ENCODE assay signal across 1 cellular context in genomic region chr17:64024215-64024654, GRCh38.
TF ChIP-seq lines count a peak whose summit lies in the region.

No MANE protein-coding gene starts in this region.

TF ChIP-seq in HEK293, 187 proteins besides CTCF, POLR2A, EP300 and RAD21 (continued from another document):
- TF ChIP-seq ATF2 (tag by site-specific recombination; IDR thresholded peaks at IDR 0.05; ENCODE audit: low read depth) (peak; percentile 79), ZNF341 (tag by site-specific recombination; IDR thresholded peaks at IDR 0.05; ENCODE audit: low read depth) (no peak), ZNF629 (tag by site-specific recombination; IDR thresholded peaks at IDR 0.05) (peak; percentile 38), TRIM28 (IDR thresholded peaks at IDR 0.05; ENCODE audit: borderline replicate concordance, low read length) (no peak), ZNF513 (tag by site-specific recombination; IDR thresholded peaks at IDR 0.05) (no peak), GFI1B (tag by site-specific recombination; IDR thresholded peaks at IDR 0.05) (no peak), ZNF335 (tag by site-specific recombination; conservative IDR thresholded peaks at IDR 0.05) (peak; percentile 33)
TF ChIP-seq in HEK293: peak in this region for 4.
